In genomic region chr5:84287964-84288363, GRCh38 we compare ENCODE assay signal across 8 cellular contexts.
DNase-seq lines count a peak whose midpoint lies in the region; ATAC-seq, FAIRE-seq and TF ChIP-seq lines count a peak whose summit lies in the region.

No MANE protein-coding gene starts in this region.

- H3K9ac ChIP-seq in DND-41 (ENCODE audit: low read depth, low read length), result no peak overlapping the region

- H4K20me1 ChIP-seq in DND-41 (ENCODE audit: insufficient read depth, low read length), result no peaks in the 10 kb centered on the region

- ATAC-seq in DND-41 (ENCODE audit: insufficient read depth, low read depth) (peak; percentile 82), esophagus mucosa (peak; percentile 53)

- H3K9me3 ChIP-seq in DND-41 (ENCODE audit: insufficient read depth, low read length, severe bottlenecking), result no peaks in the 10 kb centered on the region
- H3K9me3 ChIP-seq in uterus, result no peaks in the 10 kb centered on the region
- no peaks in the 10 kb centered on the region for H3K9me3 ChIP-seq in small intestine (ENCODE audit: control insufficient read depth, low read depth)

- no peaks in the 10 kb centered on the region for H3K79me2 ChIP-seq in DND-41 (ENCODE audit: insufficient read depth, low read length)

- H3K4me3 Mint-ChIP-seq in HFFc6, result peak overlapping the region; percentile 65; the same call in 1 of the 2 replicates

- DNase-seq in DND-41, result peak; percentile 5
- DNase-seq in HFFc6, result no peak
- peak; percentile 89 for DNase-seq in NB4 (ENCODE audit: low read depth)
- DNase-seq in pons (ENCODE audit: low spot score), result no peak
- no peak for DNase-seq in NCI-H1694 treated with DMSO at 0.1 percent for 48 hours (lab: John Stamatoyannopoulos, UW)
- DNase-seq in uterus, result no peak
- DNase-seq in small intestine, result no peak

- H3K4me1 Mint-ChIP-seq in HFFc6 (ENCODE audit: low read depth), result peaks cover 35% of the 10 kb centered on the region; the same call in 1 of the 2 replicates

- no peak for FAIRE-seq in small intestine (lab: Jason Lieb, UNC)

- H3K36me3 ChIP-seq in DND-41 (ENCODE audit: insufficient read depth, low read length) (no peaks in the 10 kb centered on the region), uterus (no peaks in the 10 kb centered on the region), small intestine (ENCODE audit: control insufficient read depth in 2 of 2, insufficient read depth in 2 of 2, low read length in 2 of 2) (no peaks in the 10 kb centered on the region)

- peak overlapping the region; percentile 69; the same call in 1 of the 2 replicates for H3K27ac Mint-ChIP-seq in HFFc6

- intact Hi-C loops in uterus (cut with DNase I; ENCODE audit: low total_unique reads), result no loop called here

- WGBS in small intestine, 3 donors, result 52 to 65% (median 54%) methylated on average over 4 of the region's 4 CpGs

- no peak overlapping the region for H3K4me2 ChIP-seq in DND-41 (ENCODE audit: insufficient read depth, low read length)

- peaks cover 28% of the 10 kb centered on the region for H3K9me3 Mint-ChIP-seq in HFFc6

- no peaks in the 10 kb centered on the region for H3K27me3 Mint-ChIP-seq in HFFc6 (ENCODE audit: insufficient read depth)

- no peak for TF ChIP-seq CTCF in DND-41 (IDR thresholded peaks at IDR 0.05; ENCODE audit: borderline replicate concordance, extremely low read depth, low read length, poor library complexity, severe bottlenecking)
- no peak for TF ChIP-seq CTCF in HFFc6 (IDR thresholded peaks at IDR 0.05)
- TF ChIP-seq CTCF in NB4 (IDR thresholded peaks at IDR 0.05; ENCODE audit: low read depth, low read length), result no peak
- no peak for TF ChIP-seq CTCF in uterus (IDR thresholded peaks at IDR 0.05)

- TF ChIP-seq POLR2A in NB4 (IDR thresholded peaks at IDR 0.05; ENCODE audit: extremely low read depth, insufficient read length) (no peak), uterus (IDR thresholded peaks at IDR 0.05) (no peak)

- H3K4me1 ChIP-seq in DND-41 (ENCODE audit: insufficient read depth, low read length) (no peaks in the 10 kb centered on the region), uterus (no peaks in the 10 kb centered on the region), small intestine (ENCODE audit: control insufficient read depth in 2 of 2, insufficient read depth in 1 of 2, low read depth in 1 of 2, low read length in 1 of 2) (no peaks in the 10 kb centered on the region)

- no peaks in the 10 kb centered on the region; the same call in 1 of the 2 replicates for H3K36me3 Mint-ChIP-seq in HFFc6 (ENCODE audit: low read depth)

- H3K27me3 ChIP-seq in DND-41 (ENCODE audit: insufficient read depth, low read length, poor library complexity) (no peaks in the 10 kb centered on the region), uterus (no peaks in the 10 kb centered on the region), small intestine (ENCODE audit: control insufficient read depth in 2 of 2, insufficient read depth in 2 of 2, low read length in 2 of 2) (no peaks in the 10 kb centered on the region)

- H2AFZ ChIP-seq in DND-41 (ENCODE audit: low read depth, low read length), result no peak overlapping the region

- H3K27ac ChIP-seq in DND-41 (ENCODE audit: low read length), result no peak overlapping the region
- no peak overlapping the region for H3K27ac ChIP-seq in uterus
- H3K27ac ChIP-seq in small intestine (ENCODE audit: low read depth in 1 of 2, low read length in 1 of 2), result no peak overlapping the region

- no peak overlapping the region for H3K4me3 ChIP-seq in DND-41 (ENCODE audit: low read depth in 1 of 2, low read length in 2 of 2)
- H3K4me3 ChIP-seq in NB4 (ENCODE audit: low read depth, low read length), result no peak overlapping the region
- H3K4me3 ChIP-seq in uterus, result no peak overlapping the region
- H3K4me3 ChIP-seq in small intestine (ENCODE audit: low read depth in 1 of 2, low read length in 2 of 2), result no peak overlapping the region

Comparison
In these comparisons a context has a peak if more than half of its experiments do, and no peak if none do; other contexts are left out.
1. DNase-seq: peak in DND-41 (single experiment) and NB4 (single experiment); none in HFFc6 (single experiment), pons (single experiment), NCI-H1694 treated with DMSO at 0.1 percent for 48 hours (single experiment), uterus (0 of 2) and small intestine (single experiment).